Comparison of ENCODE assay signal across 9 cellular contexts in genomic region chr3:183122257-183122932, GRCh38. TPM values are rescaled to one million over a fixed set of nuclear protein-coding genes. Genes with fewer than 3 reads are reported as not detected.
DNase-seq lines count a peak whose midpoint lies in the region; ATAC-seq and TF ChIP-seq lines count a peak whose summit lies in the region.
"Had no signal": no experiment of that assay in that cellular context is flagged by ENCODE, and none has a peak within 500 bp of the region (broad histone marks: within the 10 kb centered on the region; RNA-seq: fewer than 3 reads in every experiment).

No MANE protein-coding gene starts in this region.

- H3K4me3 Mint-ChIP-seq in natural killer cell, result no peak overlapping the region
- no peak overlapping the region for H3K4me3 Mint-ChIP-seq in natural killer cell treated with Interleukin-12 subunit alpha and Interleukin-12 subunit beta and Interleukin-15 and Interleukin-18, amount 100 ng/mL, for 72 hours
- no peak overlapping the region for H3K4me3 Mint-ChIP-seq in progenitor cell of endocrine pancreas (ENCODE audit: low read depth)
- H3K4me3 Mint-ChIP-seq: activated naive CD8-positive, alpha-beta T cell had no signal

- DNase-seq in natural killer cell (no peak), MV-4-11 (lab: John Stamatoyannopoulos, UW) (peak; percentile 38), SK-MEL-5 (ENCODE audit: low read depth, low spot score) (peak; percentile 60), fibroblast of mammary gland (ENCODE audit: low read depth) (peak; percentile 71), progenitor cell of endocrine pancreas (ENCODE audit: low spot score, unreplicated experiment) (no peak), occipital lobe (lab: John Stamatoyannopoulos, UW) (no peak)
- DNase-seq in natural killer cell treated with Interleukin-12 subunit alpha and Interleukin-12 subunit beta and Interleukin-15 and Interleukin-18, amount 100 ng/mL, for 72 hours (ENCODE audit: low spot score), result no peak

- H3K9me3 Mint-ChIP-seq in natural killer cell, result no peaks in the 10 kb centered on the region
- no peaks in the 10 kb centered on the region for H3K9me3 Mint-ChIP-seq in natural killer cell treated with Interleukin-12 subunit alpha and Interleukin-12 subunit beta and Interleukin-15 and Interleukin-18, amount 100 ng/mL, for 72 hours
- no peaks in the 10 kb centered on the region for H3K9me3 Mint-ChIP-seq in progenitor cell of endocrine pancreas (ENCODE audit: low read depth)

- peak; percentile 68 to 73 (median 69) for ATAC-seq in natural killer cell
- no peak for ATAC-seq in natural killer cell treated with Interleukin-12 subunit alpha and Interleukin-12 subunit beta and Interleukin-15 and Interleukin-18, amount 100 ng/mL, for 72 hours
- no peak for ATAC-seq in HG02759 (IDR thresholded peaks at IDR 0.05; ENCODE audit: unreplicated experiment)

- peak; percentile 85 for TF ChIP-seq CTCF in natural killer cell (IDR thresholded peaks at IDR 0.05)
- TF ChIP-seq CTCF in fibroblast of mammary gland (conservative IDR thresholded peaks at IDR 0.05; ENCODE audit: control insufficient read depth, insufficient read depth, low read depth, low read length), result peak; percentile 85
- TF ChIP-seq CTCF in progenitor cell of endocrine pancreas (IDR thresholded peaks at IDR 0.05; ENCODE audit: unreplicated experiment), result peak; percentile 97

- intact Hi-C loops in natural killer cell (cut with micrococcal nuclease), result loop anchor here (1.0 to 5.0 kb wide), 4 partner anchors 65 to 645 kb away; no protein-coding TSS in a partner anchor

- H3K27ac Mint-ChIP-seq in natural killer cell (no peak overlapping the region), progenitor cell of endocrine pancreas (no peak overlapping the region)
- no peak overlapping the region for H3K27ac Mint-ChIP-seq in natural killer cell treated with Interleukin-12 subunit alpha and Interleukin-12 subunit beta and Interleukin-15 and Interleukin-18, amount 100 ng/mL, for 72 hours
- H3K27ac Mint-ChIP-seq: activated naive CD8-positive, alpha-beta T cell had no signal

- H3K4me1 Mint-ChIP-seq in natural killer cell (no peaks in the 10 kb centered on the region), progenitor cell of endocrine pancreas (ENCODE audit: low read depth) (peaks cover 2% of the 10 kb centered on the region)
- H3K4me1 Mint-ChIP-seq in natural killer cell treated with Interleukin-12 subunit alpha and Interleukin-12 subunit beta and Interleukin-15 and Interleukin-18, amount 100 ng/mL, for 72 hours (ENCODE audit: low read depth in 2 of 2), result no peaks in the 10 kb centered on the region

- H3K27me3 Mint-ChIP-seq in natural killer cell (ENCODE audit: low read depth in 2 of 2), result peaks cover 3 to 4% of the 10 kb centered on the region in 2 donors
- peaks cover 3 to 5% of the 10 kb centered on the region in 2 donors for H3K27me3 Mint-ChIP-seq in natural killer cell treated with Interleukin-12 subunit alpha and Interleukin-12 subunit beta and Interleukin-15 and Interleukin-18, amount 100 ng/mL, for 72 hours
- peaks cover 6% of the 10 kb centered on the region for H3K27me3 Mint-ChIP-seq in progenitor cell of endocrine pancreas

- in situ Hi-C loops in SK-MEL-5 (cut with HindIII; ENCODE audit: low pct_unique_long_range_greater_than_20kb, low sequenced_read_pairs), result loop anchor here (25.0 kb wide), 1 partner anchor 190 kb away; no protein-coding TSS in a partner anchor

- H3K36me3 Mint-ChIP-seq in natural killer cell (no peaks in the 10 kb centered on the region), progenitor cell of endocrine pancreas (ENCODE audit: insufficient read depth) (no peaks in the 10 kb centered on the region)
- no peaks in the 10 kb centered on the region for H3K36me3 Mint-ChIP-seq in natural killer cell treated with Interleukin-12 subunit alpha and Interleukin-12 subunit beta and Interleukin-15 and Interleukin-18, amount 100 ng/mL, for 72 hours
- H3K36me3 Mint-ChIP-seq: activated naive CD8-positive, alpha-beta T cell had no signal

- no peak overlapping the region for H3K4me3 ChIP-seq in fibroblast of mammary gland (ENCODE audit: control insufficient read depth, low read depth, low read length)

RNA-seq across cellular contexts. Expression of gene MCCC1, which starts 23.1 kb away (rescaled TPM):
- total RNA-seq in natural killer cell (10 to 100 TPM; 18.4 to 23.0 (median 21.7) TPM), progenitor cell of endocrine pancreas (32.2 and 32.5 TPM in 2 replicates), occipital lobe (37.1 TPM)
- 10 to 100 TPM; 31.5 to 34.0 TPM for total RNA-seq in natural killer cell treated with Interleukin-12 subunit alpha and Interleukin-12 subunit beta and Interleukin-15 and Interleukin-18, amount 100 ng/mL, for 72 hours
- 28.3 and 30.7 TPM in 2 replicates for total RNA-seq in SK-MEL-5 (2014; rRNA removed; shearing (Covaris generic))
- 20.5 and 25.6 TPM in 2 replicates for polyA plus RNA-seq in SK-MEL-5 (2015; cell fraction: cytosol; rRNA removed)
- 24.4 and 25.1 TPM in 2 replicates for polyA plus RNA-seq in SK-MEL-5 (2015; cell fraction: nucleus; rRNA removed)

RNA-seq across cellular contexts. Expression of gene LAMP3, which starts 40.1 kb away (rescaled TPM):
- under 1 TPM; 0.14 to 0.56 (median 0.43) TPM for total RNA-seq in natural killer cell
- under 1 TPM; 0.36 to 0.70 TPM for total RNA-seq in natural killer cell treated with Interleukin-12 subunit alpha and Interleukin-12 subunit beta and Interleukin-15 and Interleukin-18, amount 100 ng/mL, for 72 hours
- 0.13 and 0.35 TPM in 2 replicates for total RNA-seq in SK-MEL-5 (2014; rRNA removed; shearing (Covaris generic))
- 1.3 and 1.6 TPM in 2 replicates for polyA plus RNA-seq in SK-MEL-5 (2015; cell fraction: cytosol; rRNA removed)
- 1.1 and 2.0 TPM in 2 replicates for polyA plus RNA-seq in SK-MEL-5 (2015; cell fraction: nucleus; rRNA removed)
- total RNA-seq in progenitor cell of endocrine pancreas, result 0.17 and 0.47 TPM in 2 replicates
- not detected for total RNA-seq in occipital lobe

Comparison
In these comparisons a context has a peak if more than half of its experiments do, and no peak if none do; other contexts are left out.
1. ATAC-seq: peak in natural killer cell (3 of 3); none in natural killer cell treated with Interleukin-12 subunit alpha and Interleukin-12 subunit beta and Interleukin-15 and Interleukin-18, amount 100 ng/mL, for 72 hours (0 of 2) and HG02759 (single experiment).
2. DNase-seq: peak in MV-4-11 (single experiment), SK-MEL-5 (single experiment) and fibroblast of mammary gland (single experiment); none in natural killer cell (single experiment), natural killer cell treated with Interleukin-12 subunit alpha and Interleukin-12 subunit beta and Interleukin-15 and Interleukin-18, amount 100 ng/mL, for 72 hours (single experiment), progenitor cell of endocrine pancreas (single experiment) and occipital lobe (single experiment).
3. Peak in every context shown above with its lines, with median percentiles within 50 percentile points of each other: CTCF ChIP-seq.